In the genomic region with DNA sequence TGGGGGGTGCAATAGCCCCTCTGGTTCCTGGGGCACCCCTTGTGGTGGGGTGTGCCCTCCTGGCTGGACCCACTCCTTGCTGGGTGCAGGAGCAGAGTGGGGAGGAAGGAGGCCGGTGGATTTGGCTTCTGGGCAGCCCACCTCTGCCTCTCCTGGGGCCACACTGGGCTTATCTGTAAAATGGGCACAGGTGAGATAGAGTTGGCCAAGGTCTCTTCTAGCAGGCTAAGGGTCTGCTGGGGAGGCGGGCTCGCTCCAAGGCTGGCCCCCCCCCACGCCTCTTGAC, we compare ENCODE assay signal across 34 cellular contexts. TPM values are rescaled to one million over a fixed set of nuclear protein-coding genes. Genes with fewer than 3 reads are reported as not detected.
"Had no signal": no experiment of that assay in that cellular context is flagged by ENCODE, and none has a peak within 500 bp of the region (broad histone marks: within the 10 kb centered on the region; RNA-seq: fewer than 3 reads in every experiment).

No MANE protein-coding gene starts in this region.

- DNase-seq: activated B cell treated with CpG ODN at 0.5 μM for 24 hours; activated CD4-positive, alpha-beta memory T cell treated with anti-CD3 and anti-CD28 coated beads for 36 hours; activated CD4-positive, alpha-beta T cell treated with anti-CD3 and anti-CD28 coated beads for 1 hour; activated CD4-positive, alpha-beta T cell treated with anti-CD3 and anti-CD28 coated beads, Interleukin-2, amount 10 ng/mL, durations not matched to agents 24 days and 14 days; activated CD8-positive, alpha-beta memory T cell treated with anti-CD3 and anti-CD28 coated beads for 24 hours; activated effector memory CD4-positive, alpha-beta T cell treated with anti-CD3 and anti-CD28 coated beads, Interleukin-2, amount 50 U/mL, for 16 hours; activated naive CD4-positive, alpha-beta T cell treated with Interleukin-2 at 50 U/mL for 16 hours; activated naive CD8-positive, alpha-beta T cell treated with anti-CD3 and anti-CD28 coated beads, Interleukin-2, amount 50 U/mL, for 24 hours; activated T-cell treated with anti-CD3 and anti-CD28 coated beads, Interleukin-2, amount 50 U/mL, for 4 hours; amniotic stem cell; MG63; MV-4-11; NCI-H1092 treated with DMSO at 0.1 percent for 48 hours; NCI-H1417 treated with DMSO at 0.1 percent for 48 hours; NCI-H1694; NCI-H2029; NCI-H2107; NCI-H2171 treated with DMSO at 0.1 percent for 48 hours; NCI-H345; NCI-H510A; NCI-H526 treated with DMSO at 0.1 percent for 48 hours; NCI-H82; OCI-M1; RPMI8226; SHP77; T-helper 9 cell had no signal

- H3K4me1 ChIP-seq: ascending aorta had no signal

- H3K27ac ChIP-seq: ascending aorta, cardiac muscle cell, SJSA1 had no signal

- H3K36me3 Mint-ChIP-seq: activated CD4-positive, alpha-beta memory T cell treated with anti-CD3 and anti-CD28 coated beads for 36 hours; brain had no signal

- H3K36me3 ChIP-seq: ascending aorta, cardiac muscle cell, MG63, SJSA1 had no signal

- H3K27ac Mint-ChIP-seq: activated B cell treated with CpG ODN at 0.5 μM for 24 hours; activated CD4-positive, alpha-beta memory T cell treated with anti-CD3 and anti-CD28 coated beads for 36 hours; activated naive CD8-positive, alpha-beta T cell treated with anti-CD3 and anti-CD28 coated beads, Interleukin-2, amount 50 U/mL, for 24 hours; brain had no signal

- H3K27me3 ChIP-seq: MG63 had no signal

- H3K9me3 ChIP-seq: ascending aorta, MG63, SJSA1 had no signal

- H3K4me3 Mint-ChIP-seq: activated B cell treated with CpG ODN at 0.5 μM for 24 hours; activated CD4-positive, alpha-beta memory T cell treated with anti-CD3 and anti-CD28 coated beads for 36 hours; activated CD4-positive, alpha-beta T cell treated with anti-CD3 and anti-CD28 coated beads, Interleukin-2, amount 10 ng/mL, durations not matched to agents 24 days and 14 days; activated naive CD8-positive, alpha-beta T cell treated with anti-CD3 and anti-CD28 coated beads, Interleukin-2, amount 50 U/mL, for 24 hours; activated T-cell treated with anti-CD3 and anti-CD28 coated beads, Interleukin-2, amount 50 U/mL, for 4 hours; T-helper 1 cell treated with Interleukin-12 subunit alpha and Interleukin-12 subunit beta and Interleukin-4 antibody, amounts not matched to agents 30 μg/mL and 1 μg/mL, for 36 hours had no signal

- H3K4me3 ChIP-seq: ascending aorta, cardiac muscle cell, MG63, SJSA1 had no signal

- H3K9me3 Mint-ChIP-seq: activated B cell treated with CpG ODN at 0.5 μM for 24 hours; activated CD4-positive, alpha-beta memory T cell treated with anti-CD3 and anti-CD28 coated beads for 36 hours; activated CD4-positive, alpha-beta T cell treated with anti-CD3 and anti-CD28 coated beads, Interleukin-2, amount 10 ng/mL, durations not matched to agents 24 days and 14 days; activated naive CD4-positive, alpha-beta T cell treated with anti-CD3 and anti-CD28 coated beads, Interleukin-2, amount 50 U/mL, for 72 hours; activated naive CD8-positive, alpha-beta T cell treated with anti-CD3 and anti-CD28 coated beads, Interleukin-2, amount 50 U/mL, for 24 hours; activated T-cell treated with anti-CD3 and anti-CD28 coated beads, Interleukin-2, amount 50 U/mL, for 4 hours; T-helper 1 cell treated with Interleukin-12 subunit alpha and Interleukin-12 subunit beta and Interleukin-4 antibody, amounts not matched to agents 30 μg/mL and 1 μg/mL, for 36 hours had no signal

- ATAC-seq: activated naive CD4-positive, alpha-beta T cell treated with anti-CD3 and anti-CD28 coated beads, Interleukin-2, amount 50 U/mL, for 72 hours; activated naive CD8-positive, alpha-beta T cell treated with anti-CD3 and anti-CD28 coated beads, Interleukin-2, amount 50 U/mL, for 24 hours; activated T-cell treated with anti-CD3 and anti-CD28 coated beads, Interleukin-2, amount 50 U/mL, for 4 hours; Panc1; SK-N-SH treated with all-trans-retinoic acid at 6 μM for 48 hours had no signal

RNA-seq across cellular contexts. Expression of gene HMX1, which starts 12.8 kb away (rescaled TPM):
- total RNA-seq: activated B cell treated with CpG ODN at 0.5 μM for 24 hours; activated CD4-positive, alpha-beta memory T cell treated with anti-CD3 and anti-CD28 coated beads for 36 hours; activated CD4-positive, alpha-beta T cell treated with anti-CD3 and anti-CD28 coated beads, Interleukin-2, amount 10 ng/mL, durations not matched to agents 24 days and 14 days; activated naive CD4-positive, alpha-beta T cell treated with anti-CD3 and anti-CD28 coated beads, Interleukin-2, amount 50 U/mL, for 72 hours; activated T-cell treated with anti-CD3 and anti-CD28 coated beads, Interleukin-2, amount 50 U/mL, for 4 hours; ascending aorta; cardiac muscle cell had no signal
